In the genomic region with DNA sequence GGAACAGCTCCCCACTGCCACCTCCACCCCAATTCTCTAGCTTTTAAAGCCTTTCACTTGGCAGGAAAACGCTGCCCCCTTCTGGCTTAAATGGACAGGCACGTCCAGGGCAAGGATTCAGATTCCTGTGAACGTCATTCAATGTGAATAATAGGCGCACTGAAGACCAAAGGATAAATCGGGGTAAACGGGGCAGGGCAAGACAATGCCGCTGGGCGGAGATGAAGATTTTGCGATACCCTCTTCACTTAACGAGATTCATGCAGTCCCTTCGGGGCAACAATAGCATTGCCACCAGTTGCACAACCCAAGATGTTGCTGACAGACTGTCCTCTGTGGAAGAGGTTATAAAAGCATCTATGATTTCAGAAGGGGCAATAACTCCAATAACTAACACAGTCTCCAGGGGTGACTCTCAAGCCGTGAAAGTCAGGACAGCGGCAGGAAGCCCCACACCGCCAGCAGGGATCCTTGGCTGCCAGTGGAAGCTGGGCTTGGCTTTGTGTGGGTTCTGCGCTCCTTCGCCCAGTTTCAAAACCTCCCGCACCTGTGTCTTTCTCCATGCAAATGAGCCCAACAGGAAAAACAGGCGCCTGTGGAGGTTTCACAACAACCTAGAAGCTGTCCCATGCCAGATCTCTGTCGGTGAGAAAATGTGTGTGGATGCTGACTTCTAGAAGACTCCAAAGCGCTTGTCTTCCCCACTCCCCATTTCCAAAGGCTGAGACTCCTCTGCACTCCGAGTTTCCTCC, we compare ENCODE assay signal across 8 cellular contexts.
DNase-seq lines count a peak whose midpoint lies in the region; ATAC-seq and TF ChIP-seq lines count a peak whose summit lies in the region.

No MANE protein-coding gene starts in this region.

- no CpG with 5 or more reads among the region's 21 CpGs for WGBS in neuronal stem cell (ENCODE audit: extremely low coverage in 2 of 2, insufficient read length in 2 of 2, insufficient replicate concordance in 1 of 2), 2 donors

- in situ Hi-C loops in GM13976 (cut with MboI; ENCODE audit: low sequenced_read_pairs, unreplicated experiment): no loop called here

- H4K91ac ChIP-seq in neuronal stem cell (ENCODE audit: low read depth, low read length, poor library complexity): no peak overlapping the region

- H3K27ac ChIP-seq in OCI-LY1 (ENCODE audit: low read depth, low read length, poor library complexity, severe bottlenecking) (no peak overlapping the region), neuronal stem cell (replicated peaks; ENCODE audit: low read length) (no peak overlapping the region)

- H3K36me3 Mint-ChIP-seq in naive thymus-derived CD8-positive, alpha-beta T cell: no peaks in the 10 kb centered on the region

- no peak overlapping the region for H2BK120ac ChIP-seq in neuronal stem cell (ENCODE audit: low read depth, low read length)

- H3K27me3 ChIP-seq in OCI-LY1 (ENCODE audit: insufficient read depth, low read length) (no peaks in the 10 kb centered on the region), neuronal stem cell (ENCODE audit: control insufficient read depth in 3 of 3, insufficient read depth in 3 of 3, low read depth in 1 of 3, low read length in 3 of 3) (peaks cover 0 to 63% (median 31%) of the 10 kb centered on the region in 3 experiments)

- H3K4me3 Mint-ChIP-seq in naive thymus-derived CD8-positive, alpha-beta T cell: no peak overlapping the region

- no peak overlapping the region for H4K8ac ChIP-seq in neuronal stem cell (ENCODE audit: low read depth, low read length)

- no peak overlapping the region for H3K4me2 ChIP-seq in OCI-LY1 (ENCODE audit: low read length)
- no peak overlapping the region for H3K4me2 ChIP-seq in neuronal stem cell (ENCODE audit: insufficient read depth, low read length, poor library complexity, severe bottlenecking)

- H3K79me1 ChIP-seq in neuronal stem cell (ENCODE audit: low read depth, low read length): no peaks in the 10 kb centered on the region

- H2AK5ac ChIP-seq in neuronal stem cell (ENCODE audit: low read depth, low read length): no peak overlapping the region

- H3K36me3 ChIP-seq in OCI-LY1 (ENCODE audit: insufficient read depth, low read length) (no peaks in the 10 kb centered on the region), neuronal stem cell (replicated peaks in 1 of 2; ENCODE audit: control insufficient read depth in 2 of 2, insufficient read depth in 2 of 2, low read length in 2 of 2) (no peaks in the 10 kb centered on the region)

- H3K4me1 ChIP-seq in OCI-LY1 (ENCODE audit: insufficient read depth, low read length, severe bottlenecking) (no peaks in the 10 kb centered on the region), neuronal stem cell (ENCODE audit: control insufficient read depth in 2 of 2, insufficient read depth in 1 of 2, low read depth in 1 of 2, low read length in 2 of 2) (no peaks in the 10 kb centered on the region)

- H3K9me3 Mint-ChIP-seq in naive thymus-derived CD8-positive, alpha-beta T cell: peaks cover 0 to 4% (median 0%) of the 10 kb centered on the region in 9 donors

- H2BK5ac ChIP-seq in neuronal stem cell (ENCODE audit: low read length): no peak overlapping the region

- H3K4ac ChIP-seq in neuronal stem cell (ENCODE audit: low read length): no peak overlapping the region

- no peaks in the 10 kb centered on the region for H3K79me2 ChIP-seq in OCI-LY1 (ENCODE audit: insufficient read depth, low read length)

- H2AFZ ChIP-seq in OCI-LY1 (ENCODE audit: low read length) (no peak overlapping the region), neuronal stem cell (ENCODE audit: low read length) (no peak overlapping the region)

- peaks cover 0 to 4% (median 0%) of the 10 kb centered on the region in 4 donors for H3K4me1 Mint-ChIP-seq in naive thymus-derived CD8-positive, alpha-beta T cell

- no peaks in the 10 kb centered on the region for H4K20me1 ChIP-seq in OCI-LY1 (ENCODE audit: insufficient read depth, low read length)

- no peaks in the 10 kb centered on the region for H3F3A ChIP-seq in OCI-LY1 (ENCODE audit: insufficient read depth, low read length)

- no peak overlapping the region for H3K18ac ChIP-seq in neuronal stem cell (ENCODE audit: low read length)

- H3K9ac ChIP-seq in OCI-LY1 (ENCODE audit: low read length) (no peak overlapping the region), neuronal stem cell (ENCODE audit: low read depth, low read length, poor library complexity) (no peak overlapping the region)

- no peak overlapping the region for H2BK12ac ChIP-seq in neuronal stem cell (ENCODE audit: low read length)

- H3K27me3 Mint-ChIP-seq in naive thymus-derived CD8-positive, alpha-beta T cell: peaks cover 23 to 84% (median 45%) of the 10 kb centered on the region in 5 donors

- H3K27ac Mint-ChIP-seq in naive thymus-derived CD8-positive, alpha-beta T cell: no peak overlapping the region

- H3K9me2 ChIP-seq in OCI-LY1 (ENCODE audit: low read depth, low read length): no peaks in the 10 kb centered on the region

- DNase-seq in AG09309 (ENCODE audit: low read depth) (peak; percentile 28), GM13976 (ENCODE audit: low spot score) (peak; percentile 45), epidermal melanocyte (ENCODE audit: insufficient read length, low spot score) (peak; percentile 78), neuronal stem cell (ENCODE audit: low spot score) (peak; percentile 81)
- DNase-seq in naive thymus-derived CD8-positive, alpha-beta T cell: no peak

- H3K9me3 ChIP-seq in OCI-LY1 (ENCODE audit: low read length): no peaks in the 10 kb centered on the region
- H3K9me3 ChIP-seq in neuronal stem cell (replicated peaks in 1 of 2; ENCODE audit: control insufficient read depth in 2 of 2, insufficient read depth in 1 of 2, low read depth in 1 of 2, low read length in 2 of 2): no peaks in the 10 kb centered on the region

- no peak overlapping the region for H2BK15ac ChIP-seq in neuronal stem cell (ENCODE audit: low read length)

- POLR2A ChIA-PET in naive thymus-derived CD8-positive, alpha-beta T cell (lab: Charles Lee): no interaction called here

- peak; percentile 85 for TF ChIP-seq CTCF in AG09309 (IDR thresholded peaks at IDR 0.05; ENCODE audit: control insufficient read depth, insufficient read depth, low read depth, low read length, missing control alignments)
- peak; percentile 30 for TF ChIP-seq CTCF in GM13976 (IDR thresholded peaks at IDR 0.05; ENCODE audit: borderline replicate concordance, control extremely low read depth, extremely low read depth, insufficient read depth, missing control alignments)
- peak; percentile 73; the same call in 1 of the 2 replicates for TF ChIP-seq CTCF in OCI-LY1 (IDR thresholded peaks at IDR 0.05; ENCODE audit: low read length)

- no peak for ATAC-seq in naive thymus-derived CD8-positive, alpha-beta T cell
- no peak for ATAC-seq in HG03095 (IDR thresholded peaks at IDR 0.05; ENCODE audit: unreplicated experiment)
- no peak for ATAC-seq in GM19463 (IDR thresholded peaks at IDR 0.05; ENCODE audit: unreplicated experiment)

- no peak overlapping the region for H3K23ac ChIP-seq in neuronal stem cell (ENCODE audit: low read depth, low read length, poor library complexity)

- H3K14ac ChIP-seq in neuronal stem cell (ENCODE audit: low read length): no peak overlapping the region

- H3K4me3 ChIP-seq in AG09309 (ENCODE audit: control insufficient read depth, low read depth, low read length) (no peak overlapping the region), OCI-LY1 (ENCODE audit: low read depth, low read length, poor library complexity, severe bottlenecking) (no peak overlapping the region), neuronal stem cell (ENCODE audit: low read length in 2 of 2) (no peak overlapping the region)

Comparison
In these comparisons a context has a peak if more than half of its experiments do, and no peak if none do; other contexts are left out.
1. DNase-seq: peak in AG09309 (single experiment), GM13976 (single experiment), epidermal melanocyte (single experiment) and neuronal stem cell (single experiment); none in naive thymus-derived CD8-positive, alpha-beta T cell (0 of 10).
2. CTCF ChIP-seq: peak in every context shown above with its lines; median percentile 85 in AG09309; 73 in OCI-LY1; 30 in GM13976.